ENCODE assay signal across 1 cellular context in the genomic region with DNA sequence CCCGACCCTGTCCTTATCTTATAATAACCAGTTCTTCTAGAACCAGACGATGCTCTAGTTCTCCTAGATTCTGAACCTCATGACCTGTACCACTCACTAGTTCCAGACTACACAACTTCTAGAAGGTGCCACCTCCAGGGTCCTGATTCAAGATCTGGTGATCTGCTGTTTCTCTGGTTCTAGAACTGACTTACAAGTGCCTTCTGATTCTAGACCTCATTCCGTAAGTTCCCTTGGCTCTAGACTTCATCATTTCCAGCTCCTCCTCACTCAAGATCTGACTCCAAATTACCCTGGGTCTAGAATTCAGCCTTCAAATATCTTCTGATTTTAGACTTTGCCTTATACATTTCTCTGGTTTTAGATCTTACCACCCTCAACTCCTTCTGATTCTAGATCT.
A peak's percentile ranks its signal among the peaks of the same experiment; 100 is the strongest.
TF ChIP-seq lines count a peak whose summit lies in the region.

No MANE protein-coding gene starts in this region.

TF ChIP-seq in K562, 482 proteins besides CTCF, POLR2A, EP300 and RAD21:
- peak in 1 of 2 experiments; percentile 82; a peak in 1 of 4 replicates for TF ChIP-seq ARNT (IDR thresholded peaks at IDR 0.05)
- no peak for TF ChIP-seq CBX2 (IDR thresholded peaks at IDR 0.05; ENCODE audit: insufficient read depth, low read length, poor library complexity, severe bottlenecking)
- no peak for TF ChIP-seq MCM3 (IDR thresholded peaks at IDR 0.05)
- TF ChIP-seq, protein P1, sequence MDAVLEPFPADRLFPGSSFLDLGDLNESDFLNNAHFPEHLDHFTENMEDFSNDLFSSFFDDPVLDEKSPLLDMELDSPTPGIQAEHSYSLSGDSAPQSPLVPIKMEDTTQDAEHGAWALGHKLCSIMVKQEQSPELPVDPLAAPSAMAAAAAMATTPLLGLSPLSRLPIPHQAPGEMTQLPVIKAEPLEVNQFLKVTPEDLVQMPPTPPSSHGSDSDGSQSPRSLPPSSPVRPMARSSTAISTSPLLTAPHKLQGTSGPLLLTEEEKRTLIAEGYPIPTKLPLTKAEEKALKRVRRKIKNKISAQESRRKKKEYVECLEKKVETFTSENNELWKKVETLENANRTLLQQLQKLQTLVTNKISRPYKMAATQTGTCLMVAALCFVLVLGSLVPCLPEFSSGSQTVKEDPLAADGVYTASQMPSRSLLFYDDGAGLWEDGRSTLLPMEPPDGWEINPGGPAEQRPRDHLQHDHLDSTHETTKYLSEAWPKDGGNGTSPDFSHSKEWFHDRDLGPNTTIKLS (IDR thresholded peaks at IDR 0.05; ENCODE audit: borderline replicate concordance, low read depth) = peak; percentile 69; the same call in 1 of the 2 replicates
